In genomic region chr1:90927674-90928073, GRCh38 we compare ENCODE assay signal across 6 cellular contexts.
DNase-seq lines count a peak whose midpoint lies in the region; ATAC-seq and TF ChIP-seq lines count a peak whose summit lies in the region.
"Not testable (repeated sequence)": the region's sequence is repeated elsewhere in the genome, so short reads cannot be mapped to it uniquely, and the experiment has no call there.

No MANE protein-coding gene starts in this region.

- H3K18ac ChIP-seq in H9 (ENCODE audit: insufficient read length, low read depth, low read length), result not testable (repeated sequence)

- WGBS in H9 (ENCODE audit: extremely low coverage, insufficient read length, low lambda C conversion rate), result no CpG with 5 or more reads among the region's 5 CpGs

- not testable (repeated sequence) for H4K20me1 ChIP-seq in H9 (ENCODE audit: control insufficient read depth, insufficient read depth, insufficient read length)

- H3K9me3 Mint-ChIP-seq in CD4-positive, alpha-beta T cell; H9; WTC11; chondrocyte (ENCODE audit: low read depth); memory B cell: not testable (repeated sequence)

- H3K27ac Mint-ChIP-seq in CD4-positive, alpha-beta T cell, result peak overlapping the region; percentile 1
- H3K27ac Mint-ChIP-seq in H9 (peak overlapping the region; percentile 94 to 97 (median 97); a peak in 6 of 7 replicates), WTC11 (peak overlapping the region; percentile 96), chondrocyte (ENCODE audit: unreplicated experiment) (peak overlapping the region; percentile 77), memory B cell (peak overlapping the region; percentile 60)

- not testable (repeated sequence) for H3K27me3 ChIP-seq in CD4-positive, alpha-beta T cell (ENCODE audit: control insufficient read depth, insufficient read depth, low read length); H9 (ENCODE audit: insufficient read depth, low read length); HUES6 (ENCODE audit: control insufficient read depth, insufficient read depth, low read length)

- not testable (repeated sequence) for H2BK120ac ChIP-seq in H9 (ENCODE audit: low read depth, low read length, poor library complexity, severe bottlenecking)

- H3K23ac ChIP-seq in H9 (ENCODE audit: insufficient read length, low read depth, low read length), result not testable (repeated sequence)

- not testable (repeated sequence) for H2BK5ac ChIP-seq in H9 (ENCODE audit: insufficient read length, low read length)

- not testable (repeated sequence) for H2AFZ ChIP-seq in H9 (ENCODE audit: low read length)

- not testable (repeated sequence) for H3K9ac ChIP-seq in H9 (ENCODE audit: extremely low read depth, insufficient read length, low read length); HUES6 (ENCODE audit: low read length)

- not testable (repeated sequence) for H4K91ac ChIP-seq in H9 (ENCODE audit: insufficient read length, low read depth, low read length)

- CTCF ChIA-PET in CD4-positive, alpha-beta T cell (lab: Charles Lee), result interaction anchor here (0.7 kb wide), 2 partner anchors 16 to 47 kb away, joined by 3 read pairs; no protein-coding TSS in a partner anchor
- CTCF ChIA-PET in WTC11 (lab: Charles Lee), result interaction anchor here (0.6 to 1.4 kb wide), 3 partner anchors 9 to 238 kb away, joined by 4 to 9 read pairs (median 4); no protein-coding TSS in a partner anchor

- not testable (repeated sequence) for DNase-seq in CD4-positive, alpha-beta T cell; H9; WTC11 (ENCODE audit: low spot score); chondrocyte (ENCODE audit: low spot score); memory B cell (ENCODE audit: low spot score in 2 of 2)

- not testable (repeated sequence) for H2BK12ac ChIP-seq in H9 (ENCODE audit: insufficient read length, low read depth, low read length)

- not testable (repeated sequence) for H3K27me3 Mint-ChIP-seq in CD4-positive, alpha-beta T cell; H9 (ENCODE audit: low read depth); WTC11 (ENCODE audit: low read depth); chondrocyte (ENCODE audit: low read depth); memory B cell

- H3K4me2 ChIP-seq in H9 (ENCODE audit: insufficient read depth, insufficient read length, low read length), result not testable (repeated sequence)

- H3K36me3 Mint-ChIP-seq in CD4-positive, alpha-beta T cell (ENCODE audit: low read depth), result peaks cover 61% of the 10 kb centered on the region
- H3K36me3 Mint-ChIP-seq in H9 (ENCODE audit: insufficient read depth in 1 of 3, low read depth in 3 of 3); WTC11; chondrocyte (ENCODE audit: low read depth): not testable (repeated sequence)
- H3K36me3 Mint-ChIP-seq in memory B cell, result peaks cover 30% of the 10 kb centered on the region

- not testable (repeated sequence) for TF ChIP-seq CTCF in CD4-positive, alpha-beta T cell (IDR thresholded peaks at IDR 0.05); H9 (conservative IDR thresholded peaks at IDR 0.05); WTC11 (IDR thresholded peaks at IDR 0.05); chondrocyte (IDR thresholded peaks at IDR 0.05)

- H3K14ac ChIP-seq in H9 (ENCODE audit: insufficient read depth, low read length), result not testable (repeated sequence)

- H3K4me1 ChIP-seq in H9 (ENCODE audit: insufficient read depth, low read length), result not testable (repeated sequence)
- peaks cover 47% of the 10 kb centered on the region for H3K4me1 ChIP-seq in HUES6 (ENCODE audit: control insufficient read depth, insufficient read depth, low read length)

- H3K4ac ChIP-seq in H9 (ENCODE audit: low read depth, low read length), result not testable (repeated sequence)

- not testable (repeated sequence) for H2AK5ac ChIP-seq in H9 (ENCODE audit: insufficient read length, low read length)

- ATAC-seq in CD4-positive, alpha-beta T cell (ENCODE audit: poor library complexity); WTC11; memory B cell (ENCODE audit: low read depth): not testable (repeated sequence)

- H3K4me3 ChIP-seq in HUES6 (ENCODE audit: low read depth, low read length), result peak overlapping the region; percentile 14; the same call in 1 of the 2 replicates

- not testable (repeated sequence) for H3K4me3 Mint-ChIP-seq in CD4-positive, alpha-beta T cell; H9; chondrocyte (ENCODE audit: unreplicated experiment); memory B cell
- H3K4me3 Mint-ChIP-seq in WTC11, result peak overlapping the region; percentile 25; the same call in 1 of the 2 replicates

- H4K8ac ChIP-seq in H9 (replicated peaks; ENCODE audit: insufficient read length, low read depth, low read length), result not testable (repeated sequence)

- H3K79me1 ChIP-seq in H9 (ENCODE audit: insufficient read depth, low read depth, low read length, poor library complexity, severe bottlenecking), result not testable (repeated sequence)

- not testable (repeated sequence) for H3K23me2 ChIP-seq in H9 (ENCODE audit: insufficient read length, low read depth, low read length, poor library complexity, severe bottlenecking)

- not testable (repeated sequence) for H3K36me3 ChIP-seq in HUES6 (ENCODE audit: control insufficient read depth, insufficient read depth, low read length)

- H4K5ac ChIP-seq in H9 (ENCODE audit: insufficient read length, low read depth, low read length), result not testable (repeated sequence)

- H3K9me3 ChIP-seq in CD4-positive, alpha-beta T cell (ENCODE audit: control insufficient read depth, low read length); H9 (ENCODE audit: control insufficient read depth, low read depth, low read length); HUES6 (ENCODE audit: control insufficient read depth, insufficient read depth, low read depth, low read length): not testable (repeated sequence)

- intact Hi-C loops in CD4-positive, alpha-beta T cell (cut with DNase I, micrococcal nuclease), result not testable (repeated sequence)

- H3K56ac ChIP-seq in H9 (ENCODE audit: insufficient read length, low read depth, low read length), result not testable (repeated sequence)

- H3K79me2 ChIP-seq in H9 (ENCODE audit: insufficient read depth, low read length), result peaks cover 14% of the 10 kb centered on the region; the same call in 1 of the 2 replicates

- H3T11ph ChIP-seq in H9 (ENCODE audit: low read length), result not testable (repeated sequence)

- not testable (repeated sequence) for H3K27ac ChIP-seq in CD4-positive, alpha-beta T cell (ENCODE audit: low read depth, low read length); H9 (ENCODE audit: insufficient read length, low read depth, low read length)
- H3K27ac ChIP-seq in HUES6 (ENCODE audit: low read depth, low read length), result peak overlapping the region; percentile 85

- H2BK15ac ChIP-seq in H9 (ENCODE audit: low read depth, low read length), result not testable (repeated sequence)

- POLR2A ChIA-PET in CD4-positive, alpha-beta T cell (lab: Charles Lee); WTC11 (lab: Charles Lee): not testable (repeated sequence)

- not testable (repeated sequence) for H2BK20ac ChIP-seq in H9 (ENCODE audit: low read depth, low read length, poor library complexity, severe bottlenecking)

- peaks cover 91% of the 10 kb centered on the region for H3K4me1 Mint-ChIP-seq in CD4-positive, alpha-beta T cell (ENCODE audit: low read depth)
- peaks cover 54 to 60% of the 10 kb centered on the region in 2 experiments for H3K4me1 Mint-ChIP-seq in H9
- peaks cover 68% of the 10 kb centered on the region for H3K4me1 Mint-ChIP-seq in WTC11
- H3K4me1 Mint-ChIP-seq in chondrocyte (ENCODE audit: low read depth), result peaks cover 31% of the 10 kb centered on the region
- peaks cover 31% of the 10 kb centered on the region for H3K4me1 Mint-ChIP-seq in memory B cell

TF ChIP-seq in WTC11, 78 proteins besides CTCF, POLR2A, EP300 and RAD21:
- peak; percentile 97 for TF ChIP-seq ZNF121 (CRISPR knock-in tag; IDR thresholded peaks at IDR 0.05)

Comparison
In these comparisons a context has a peak if more than half of its experiments do, and no peak if none do; other contexts are left out.
1. H3K27ac Mint-ChIP-seq: peak in every context shown above with its lines; median percentile 97 in H9; 96 in WTC11; 77 in chondrocyte; 60 in memory B cell; 1 in CD4-positive, alpha-beta T cell.